Comparison of ENCODE assay signal across 30 cellular contexts in the genomic region with DNA sequence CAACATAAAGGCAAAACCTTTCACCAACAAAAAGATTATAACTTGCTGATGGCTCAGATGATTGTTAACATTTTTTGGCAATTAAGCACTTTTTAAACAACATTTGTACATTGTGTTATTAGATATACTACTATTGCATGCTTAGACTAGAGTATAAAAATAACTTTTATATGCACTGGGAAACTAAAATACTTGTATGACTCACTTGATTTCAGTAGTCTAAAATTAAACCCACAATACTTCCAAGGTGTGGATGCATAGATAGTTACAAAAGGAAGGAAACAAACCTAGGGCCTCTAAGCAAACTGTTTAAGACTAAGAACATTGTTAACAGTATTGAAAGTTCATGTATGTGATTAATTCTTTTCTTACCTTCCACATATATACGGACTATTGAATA.
"Had no signal": no experiment of that assay in that cellular context is flagged by ENCODE, and none has a peak within 500 bp of the region (broad histone marks: within the 10 kb centered on the region; RNA-seq: fewer than 3 reads in every experiment).

No MANE protein-coding gene starts in this region.

- H3K27ac ChIP-seq: ascending aorta, breast epithelium, cardiac muscle cell, heart right ventricle, hepatocyte, WERI-Rb-1 had no signal

- H3K27me3 ChIP-seq: ascending aorta, breast epithelium, cardiac muscle cell, heart right ventricle, hepatocyte had no signal

- FAIRE-seq: colon, frontal cortex had no signal

- H3K9me3 ChIP-seq: breast epithelium had no signal

- H3K4me3 ChIP-seq: ascending aorta, breast epithelium, cardiac muscle cell, heart right ventricle, hepatocyte had no signal

- H2AFZ ChIP-seq: hepatocyte had no signal

- H3K4me2 ChIP-seq: hepatocyte had no signal

- H3K79me2 ChIP-seq: hepatocyte had no signal

- ATAC-seq: activated CD4-positive, CD25-positive, alpha-beta regulatory T cell treated with anti-CD3 and anti-CD28 coated beads, Interleukin-2, amount 50 U/mL, for 24 hours; activated naive CD4-positive, alpha-beta T cell treated with anti-CD3 and anti-CD28 coated beads, Interleukin-2, amount 50 U/mL, for 72 hours; activated T-cell treated with anti-CD3 and anti-CD28 coated beads, Interleukin-2, amount 50 U/mL, for 72 hours; esophagus mucosa; T-helper 17 cell had no signal

- DNase-seq: activated B cell treated with CpG ODN at 0.5 μM for 24 hours; activated CD4-positive, alpha-beta memory T cell treated with anti-CD3 and anti-CD28 coated beads for 36 hours; activated CD4-positive, alpha-beta T cell treated with anti-CD3 and anti-CD28 coated beads, Interleukin-2, amount 10 ng/mL, durations not matched to agents 24 days and 14 days; activated CD8-positive, alpha-beta memory T cell treated with anti-CD3 and anti-CD28 coated beads, Interleukin-2, amount 50 U/mL, for 48 hours; activated gamma-delta T cell; activated naive CD4-positive, alpha-beta T cell; activated naive CD4-positive, alpha-beta T cell treated with anti-CD3 and anti-CD28 coated beads, Interleukin-2, amount 10 ng/mL, durations not matched to agents 7 days and 5 days; activated naive CD8-positive, alpha-beta T cell treated with anti-CD3 and anti-CD28 coated beads, Interleukin-2, amount 10 ng/mL, durations not matched to agents 7 days and 5 days; activated T-cell treated with anti-CD3 and anti-CD28 coated beads for 4 hours; activated T-cell treated with anti-CD3 and anti-CD28 coated beads, Interleukin-2, amount 50 U/mL, for 24 hours; activated T-cell treated with anti-CD3 and anti-CD28 coated beads, Interleukin-2, amount 50 U/mL, for 72 hours; cortex of kidney; effector memory CD4-positive, alpha-beta T cell; endodermal cell; foreskin fibroblast; glutamatergic neuron; heart right ventricle; T-helper 1 cell; T-helper 17 cell; T1000; WERI-Rb-1 had no signal

- H3K36me3 ChIP-seq: ascending aorta, breast epithelium, cardiac muscle cell, heart right ventricle, WERI-Rb-1 had no signal

- H3K4me1 ChIP-seq: ascending aorta, breast epithelium, heart right ventricle had no signal
